ENCODE assay signal across 21 cellular contexts in the genomic region with DNA sequence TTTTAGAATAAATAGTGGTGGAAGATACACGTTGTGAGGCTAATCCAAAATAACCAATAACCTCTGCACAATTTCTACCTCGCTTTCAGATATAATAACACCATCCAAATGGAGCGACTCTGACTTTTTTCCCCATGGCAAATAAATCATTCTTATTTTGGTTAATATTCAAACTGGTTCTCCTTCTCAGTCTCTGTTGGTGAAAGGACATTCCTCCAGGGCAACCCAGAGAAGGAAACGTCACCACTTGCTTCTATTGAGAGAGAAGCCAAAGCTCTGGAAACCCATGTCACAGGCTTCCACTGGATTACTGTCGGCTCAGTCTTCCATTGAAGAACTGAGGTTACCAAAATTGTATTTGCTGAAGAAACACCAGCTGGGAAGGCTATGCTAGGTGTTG. TPM values are rescaled to one million over a fixed set of nuclear protein-coding genes. Genes with fewer than 3 reads are reported as not detected.
DNase-seq lines count a peak whose midpoint lies in the region; ATAC-seq, FAIRE-seq and TF ChIP-seq lines count a peak whose summit lies in the region.
"Had no signal": no experiment of that assay in that cellular context is flagged by ENCODE, and none has a peak within 500 bp of the region (broad histone marks: within the 10 kb centered on the region; RNA-seq: fewer than 3 reads in every experiment).

No MANE protein-coding gene starts in this region.

- no peak overlapping the region for H4K8ac ChIP-seq in trophoblast cell (ENCODE audit: low read depth, low read length)

- H3K4me3 ChIP-seq in A549 = no peak overlapping the region
- H3K4me3 ChIP-seq in body of pancreas = no peak overlapping the region
- no peak overlapping the region for H3K4me3 ChIP-seq in trophoblast cell (ENCODE audit: low read depth, low read length)
- H3K4me3 ChIP-seq: GM12878, GM23338, K562 had no signal

- no peak overlapping the region for H4K91ac ChIP-seq in trophoblast cell (ENCODE audit: low read depth, low read length)

- H3K18ac ChIP-seq in trophoblast cell (ENCODE audit: low read length) = no peak overlapping the region

- CTCF ChIA-PET in A549 (lab: Yijun Ruan, JAX) = interaction anchor here (1.7 kb wide), 1 partner anchor 57 kb away, joined by 4 read pairs; no protein-coding TSS in a partner anchor

- no peak overlapping the region for H3K9ac ChIP-seq in trophoblast cell (ENCODE audit: low read length)

- H4K12ac ChIP-seq in trophoblast cell (ENCODE audit: low read depth, low read length) = no peak overlapping the region

- no peaks in the 10 kb centered on the region for H3K79me2 ChIP-seq in trophoblast cell (ENCODE audit: control insufficient read depth, insufficient read depth, low read length, poor library complexity)

- no peak for TF ChIP-seq RAD21 in A549 (conservative IDR thresholded peaks at IDR 0.05 in 1 of 2, IDR thresholded peaks at IDR 0.05 in 1 of 2)

- intact Hi-C loops in body of pancreas (cut with DNase I) (no loop called here), left colon (cut with DNase I, micrococcal nuclease) (no loop called here), cardiac septum (cut with DNase I) (no loop called here)

- no peak overlapping the region for H3K14ac ChIP-seq in trophoblast cell (ENCODE audit: low read length)

- TF ChIP-seq POLR2A in A549 (IDR thresholded peaks at IDR 0.05; ENCODE audit: low read length) (no peak), body of pancreas (IDR thresholded peaks at IDR 0.05) (no peak)

- H3K4ac ChIP-seq in trophoblast cell (ENCODE audit: low read depth, low read length) = no peak overlapping the region

- H2AFZ ChIP-seq in trophoblast cell (ENCODE audit: insufficient read depth, low read length, poor library complexity) = peak overlapping the region; percentile 61
- H2AFZ ChIP-seq: GM23338 had no signal

- H2AK5ac ChIP-seq in trophoblast cell (ENCODE audit: low read length) = no peak overlapping the region

- no peak for FAIRE-seq in A549 (lab: Jason Lieb, UNC)
- FAIRE-seq: GM12878, GM18507, K562 had no signal

- H3K23ac ChIP-seq in trophoblast cell (ENCODE audit: low read length) = no peak overlapping the region

- TF ChIP-seq CTCF in A549 (IDR thresholded peaks at IDR 0.05) (no peak), body of pancreas (IDR thresholded peaks at IDR 0.05) (no peak)

- H3K9me3 ChIP-seq in A549 = no peaks in the 10 kb centered on the region
- no peaks in the 10 kb centered on the region for H3K9me3 ChIP-seq in body of pancreas
- no peaks in the 10 kb centered on the region for H3K9me3 ChIP-seq in trophoblast cell (ENCODE audit: insufficient read depth, low read depth, low read length)

- H3K4me2 ChIP-seq in A549 (peak overlapping the region; percentile 28; the same call in 2 of the 3 replicates), trophoblast cell (ENCODE audit: low read length) (no peak overlapping the region)
- H3K4me2 ChIP-seq: GM23338 had no signal

- H2BK5ac ChIP-seq in trophoblast cell (ENCODE audit: low read depth, low read length, poor library complexity) = no peak overlapping the region

- no peak overlapping the region for H2BK12ac ChIP-seq in trophoblast cell (ENCODE audit: low read length)

- no peaks in the 10 kb centered on the region for H3K27me3 ChIP-seq in body of pancreas
- no peaks in the 10 kb centered on the region for H3K27me3 ChIP-seq in trophoblast cell (ENCODE audit: insufficient read depth, low read length)

- ATAC-seq in A549 (peak in 1 of 2 experiments; percentile 47; a peak in 2 of 6 replicates), body of pancreas (peak; percentile 49), left colon (peak; percentile 51)
- ATAC-seq: GM12878, GM23338, HCT116, K562, Panc1, Right ventricle myocardium inferior had no signal

- TF ChIP-seq EP300 in A549 (IDR thresholded peaks at IDR 0.05) = no peak

- H3K4me1 ChIP-seq in A549 = peaks cover 23% of the 10 kb centered on the region; the same call in 2 of the 3 replicates
- H3K4me1 ChIP-seq in body of pancreas = peaks cover 9% of the 10 kb centered on the region
- H3K4me1 ChIP-seq in trophoblast cell (ENCODE audit: control insufficient read depth in 1 of 2, insufficient read depth in 2 of 2, low read length in 2 of 2) = peaks cover 3 to 8% of the 10 kb centered on the region in 2 experiments

- POLR2A ChIA-PET in A549 (lab: Yijun Ruan, JAX) = interaction anchor here (1.3 kb wide), 1 partner anchor 8 kb away, joined by 4 read pairs; a partner anchor contains a TSS

- no peak for DNase-seq in A549 (ENCODE audit: low read depth in 1 of 2, low spot score in 1 of 2)
- DNase-seq in body of pancreas = no peak
- no peak for DNase-seq in left colon
- DNase-seq in trophoblast cell = no peak
- DNase-seq in A172 (ENCODE audit: low spot score) = no peak
- DNase-seq in RPMI8226 = no peak
- DNase-seq in activated T-cell treated with anti-CD3 and anti-CD28 coated beads for 4 hours = no peak
- no peak for DNase-seq in cardiac septum (ENCODE audit: low spot score)
- DNase-seq: 8988T; CD4-positive, alpha-beta T cell; DMS53; EL; NCI-H1105 treated with DMSO at 0.1 percent for 48 hours; NCI-H1694 had no signal

- H3K27ac ChIP-seq in A549 (peak overlapping the region in 1 of 2 experiments; percentile 37; a peak in 2 of 6 replicates), body of pancreas (peak overlapping the region; percentile 40 to 71 (median 56)), trophoblast cell (ENCODE audit: low read depth, low read length) (no peak overlapping the region)

- H3K36me3 ChIP-seq in body of pancreas (replicated peaks in 1 of 2; ENCODE audit: insufficient read depth in 1 of 2, low read depth in 2 of 2) (no peaks in the 10 kb centered on the region), trophoblast cell (ENCODE audit: control insufficient read depth in 1 of 2, insufficient read depth in 2 of 2, low read length in 2 of 2) (no peaks in the 10 kb centered on the region)

- WGBS in A549 (ENCODE audit: missing lambda C conversion rate) = 38% methylated on average over 5 of the region's 5 CpGs
- WGBS in body of pancreas, 2 donors = 13 to 17% methylated on average over 5 of the region's 5 CpGs
- WGBS in trophoblast cell (ENCODE audit: extremely low coverage, insufficient coverage, insufficient read length) = no CpG with 5 or more reads among the region's 5 CpGs

- H2BK120ac ChIP-seq in trophoblast cell (ENCODE audit: insufficient read depth, low read length, poor library complexity) = no peak overlapping the region

- H3K79me1 ChIP-seq in trophoblast cell (ENCODE audit: low read length) = no peaks in the 10 kb centered on the region

TF ChIP-seq in A549, 52 proteins besides CTCF, POLR2A, EP300 and RAD21:
- TF ChIP-seq ZC3H11A (IDR thresholded peaks at IDR 0.05) (no peak), ZFP36 (IDR thresholded peaks at IDR 0.05; ENCODE audit: borderline replicate concordance, partially characterized antibody) (no peak), MAFK (IDR thresholded peaks at IDR 0.05; ENCODE audit: partially characterized antibody) (no peak), FOSB (CRISPR knock-in tag; IDR thresholded peaks at IDR 0.05) (no peak), HDAC2 (IDR thresholded peaks at IDR 0.05) (no peak), NR3C1 (IDR thresholded peaks at IDR 0.05) (no peak), MYC (IDR thresholded peaks at IDR 0.05; ENCODE audit: borderline replicate concordance, low read length) (no peak), TFCP2L1 (CRISPR knock-in tag; IDR thresholded peaks at IDR 0.05) (no peak), ZNF302 (CRISPR knock-in tag; IDR thresholded peaks at IDR 0.05) (no peak), CHD4 (IDR thresholded peaks at IDR 0.05; ENCODE audit: borderline replicate concordance) (no peak)
- TF ChIP-seq, protein P1, sequence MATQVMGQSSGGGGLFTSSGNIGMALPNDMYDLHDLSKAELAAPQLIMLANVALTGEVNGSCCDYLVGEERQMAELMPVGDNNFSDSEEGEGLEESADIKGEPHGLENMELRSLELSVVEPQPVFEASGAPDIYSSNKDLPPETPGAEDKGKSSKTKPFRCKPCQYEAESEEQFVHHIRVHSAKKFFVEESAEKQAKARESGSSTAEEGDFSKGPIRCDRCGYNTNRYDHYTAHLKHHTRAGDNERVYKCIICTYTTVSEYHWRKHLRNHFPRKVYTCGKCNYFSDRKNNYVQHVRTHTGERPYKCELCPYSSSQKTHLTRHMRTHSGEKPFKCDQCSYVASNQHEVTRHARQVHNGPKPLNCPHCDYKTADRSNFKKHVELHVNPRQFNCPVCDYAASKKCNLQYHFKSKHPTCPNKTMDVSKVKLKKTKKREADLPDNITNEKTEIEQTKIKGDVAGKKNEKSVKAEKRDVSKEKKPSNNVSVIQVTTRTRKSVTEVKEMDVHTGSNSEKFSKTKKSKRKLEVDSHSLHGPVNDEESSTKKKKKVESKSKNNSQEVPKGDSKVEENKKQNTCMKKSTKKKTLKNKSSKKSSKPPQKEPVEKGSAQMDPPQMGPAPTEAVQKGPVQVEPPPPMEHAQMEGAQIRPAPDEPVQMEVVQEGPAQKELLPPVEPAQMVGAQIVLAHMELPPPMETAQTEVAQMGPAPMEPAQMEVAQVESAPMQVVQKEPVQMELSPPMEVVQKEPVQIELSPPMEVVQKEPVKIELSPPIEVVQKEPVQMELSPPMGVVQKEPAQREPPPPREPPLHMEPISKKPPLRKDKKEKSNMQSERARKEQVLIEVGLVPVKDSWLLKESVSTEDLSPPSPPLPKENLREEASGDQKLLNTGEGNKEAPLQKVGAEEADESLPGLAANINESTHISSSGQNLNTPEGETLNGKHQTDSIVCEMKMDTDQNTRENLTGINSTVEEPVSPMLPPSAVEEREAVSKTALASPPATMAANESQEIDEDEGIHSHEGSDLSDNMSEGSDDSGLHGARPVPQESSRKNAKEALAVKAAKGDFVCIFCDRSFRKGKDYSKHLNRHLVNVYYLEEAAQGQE (IDR thresholded peaks at IDR 0.05) = no peak

RNA-seq across cellular contexts. Expression of a gene that starts 8.3 kb away (rescaled TPM):
- polyA plus RNA-seq in A549 (2011; rRNA removed) = 14.4 and 17.1 TPM in 2 replicates
- 3.3 and 5.0 TPM in 2 replicates for polyA plus RNA-seq in A549 (2012; cell fraction: cytosol; rRNA removed)
- polyA plus RNA-seq in A549 (2012; cell fraction: nucleus; rRNA removed) = 4.6 and 6.4 TPM in 2 replicates
- 10.5 to 13.6 TPM (median 12.6 TPM) in 3 replicates for polyA plus RNA-seq in A549 (2017; fragmentation: RNase III; extraction: RNeasy Plus Mini Kit Qiagen cat#74134 plus additional on column Dnase treatment)
- polyA minus RNA-seq in A549 (2011; rRNA and poly(A)+ RNA removed) = 15.8 and 16.5 TPM in 2 replicates
- 10 to 100 TPM; 33.9 to 39.4 TPM for total RNA-seq in body of pancreas
- total RNA-seq in left colon = 10 to 100 TPM; 38.5 to 61.6 TPM
- 100 TPM in 2 replicates for polyA plus RNA-seq in trophoblast cell (2013)
- total RNA-seq in A172 (2014; rRNA removed; shearing (Covaris generic)) = 38.5 and 46.1 TPM in 2 replicates
- total RNA-seq in cardiac septum = 28.7 TPM
